21 cellular contexts compared by ENCODE assay signal in genomic region chr10:21498416-21498815, GRCh38. TPM values are rescaled to one million over a fixed set of nuclear protein-coding genes. Genes with fewer than 3 reads are reported as not detected.
DNase-seq lines count a peak whose midpoint lies in the region; ATAC-seq, FAIRE-seq and TF ChIP-seq lines count a peak whose summit lies in the region.
"Had no signal": no experiment of that assay in that cellular context is flagged by ENCODE, and none has a peak within 500 bp of the region (broad histone marks: within the 10 kb centered on the region; RNA-seq: fewer than 3 reads in every experiment).

No MANE protein-coding gene starts in this region.

- H3K4me1 Mint-ChIP-seq in brain (peaks cover 65% of the 10 kb centered on the region), natural killer cell (peaks cover 13 to 19% of the 10 kb centered on the region in 2 donors), type B pancreatic cell (ENCODE audit: unreplicated experiment) (peaks cover 48% of the 10 kb centered on the region)

- POLR2A ChIA-PET in HepG2 (lab: Yijun Ruan, JAX): interaction anchor here (5.1 kb wide), 1 partner anchor 27 kb away, joined by 294 read pairs; the partner anchor contains the start of gene SKIDA1

- peaks cover 63% of the 10 kb centered on the region for H3K4me1 ChIP-seq in HepG2 (ENCODE audit: insufficient read depth, low read length)
- peaks cover 0 to 49% (median 8%) of the 10 kb centered on the region in 4 donors for H3K4me1 ChIP-seq in right lobe of liver

- H4K20me1 ChIP-seq in HepG2 (ENCODE audit: insufficient read depth, low read length): no peaks in the 10 kb centered on the region

- H3K27ac ChIP-seq in HepG2 (ENCODE audit: extremely low read length, insufficient read depth, low read length) (no peak overlapping the region), right lobe of liver (peak overlapping the region in 1 of 3 donors; percentile 86)
- H3K27ac ChIP-seq: esophagus muscularis mucosa, tibial artery, VCaP had no signal

- no peak for TF ChIP-seq POLR2A in HepG2 (IDR thresholded peaks at IDR 0.05; ENCODE audit: insufficient read depth in 1 of 2, low read depth in 2 of 2, low read length in 2 of 2)
- no peak for TF ChIP-seq POLR2A in right lobe of liver (IDR thresholded peaks at IDR 0.05)

- H3K9me3 Mint-ChIP-seq in brain (no peaks in the 10 kb centered on the region), natural killer cell (no peaks in the 10 kb centered on the region), type B pancreatic cell (no peaks in the 10 kb centered on the region)

- no peak overlapping the region for H3K4me2 ChIP-seq in HepG2 (ENCODE audit: low read depth, low read length)

- TF ChIP-seq EP300 in HepG2 (IDR thresholded peaks at IDR 0.05; ENCODE audit: low read depth in 2 of 2, low read length in 2 of 2): no peak
- TF ChIP-seq EP300 in HepG2 (CRISPR knock-in tag; IDR thresholded peaks at IDR 0.05; ENCODE audit: borderline replicate concordance): no peak

- H3K36me3 ChIP-seq in HepG2 (replicated peaks in 1 of 2; ENCODE audit: control insufficient read depth in 1 of 2, insufficient read depth in 2 of 2, low read length in 2 of 2) (no peaks in the 10 kb centered on the region), right lobe of liver (no peaks in the 10 kb centered on the region)
- H3K36me3 ChIP-seq: esophagus muscularis mucosa, tibial artery had no signal

- TF ChIP-seq RAD21 in HepG2 (CRISPR knock-in tag; IDR thresholded peaks at IDR 0.05): no peak

- TF ChIP-seq CTCF in HepG2 (CRISPR knock-in tag; IDR thresholded peaks at IDR 0.05): no peak
- no peak for TF ChIP-seq CTCF in right lobe of liver (IDR thresholded peaks at IDR 0.05)
- no peak for TF ChIP-seq CTCF in brain (conservative IDR thresholded peaks at IDR 0.05)
- no peak for TF ChIP-seq CTCF in natural killer cell (IDR thresholded peaks at IDR 0.05)
- no peak for TF ChIP-seq CTCF in type B pancreatic cell (conservative IDR thresholded peaks at IDR 0.05)

- H2AFZ ChIP-seq in HepG2 (ENCODE audit: low read length): no peak overlapping the region

- WGBS in HepG2 (ENCODE audit: low lambda C conversion rate): 35% methylated on average over 2 of the region's 2 CpGs
- 37% methylated on average over 2 of the region's 2 CpGs for WGBS in right lobe of liver (ENCODE audit: insufficient coverage, low coverage, low lambda C conversion rate, missing lambda C conversion rate)

- no TSS peak for BruUV-seq in HepG2 (replicated peaks; lab: Mats Ljungman, UMichigan)

- CTCF ChIA-PET in HepG2 (lab: Yijun Ruan, JAX; ENCODE audit: low intra/inter-chr PET ratio, low total read pairs): no interaction called here

- H3K4me3 ChIP-seq in HepG2 (replicated peaks in 1 of 3; ENCODE audit: insufficient read depth in 1 of 3, low read depth in 2 of 3, low read length in 3 of 3) (no peak overlapping the region), right lobe of liver (no peak overlapping the region)
- H3K4me3 ChIP-seq: esophagus muscularis mucosa, tibial artery had no signal

- intact Hi-C loops in HepG2 (cut with micrococcal nuclease; ENCODE audit: unreplicated experiment): loop anchor here (5.0 to 10.0 kb wide), 2 partner anchors 424 to 454 kb away; no protein-coding TSS in a partner anchor
- intact Hi-C loops in right lobe of liver (cut with DNase I): loop anchor here in 1 of 2 donors (10.0 kb wide), 1 partner anchor 456 kb away; no protein-coding TSS in a partner anchor
- intact Hi-C loops in natural killer cell (cut with micrococcal nuclease): loop anchor here (5.0 to 10.0 kb wide), 3 partner anchors 34 to 506 kb away; partner anchors contain the start of genes DNAJC1 and MLLT10

- H3K9me3 ChIP-seq in HepG2 (ENCODE audit: low read length) (no peaks in the 10 kb centered on the region), right lobe of liver (no peaks in the 10 kb centered on the region)
- H3K9me3 ChIP-seq: esophagus muscularis mucosa, tibial artery had no signal

- DNase-seq in HepG2 (ENCODE audit: low spot score) (no peak), right lobe of liver (no peak), natural killer cell (no peak), type B pancreatic cell (ENCODE audit: extremely low spot score, unreplicated experiment) (no peak), NCI-H524 (lab: John Stamatoyannopoulos, UW) (no peak), NCI-H526 (lab: John Stamatoyannopoulos, UW) (no peak), SKM-1 treated with dmso at 0.1 percent for 144 hours (lab: John Stamatoyannopoulos, UW; ENCODE audit: unreplicated experiment) (no peak)
- DNase-seq: activated effector memory CD4-positive, alpha-beta T cell treated with Interleukin-2 at 50 U/mL for 16 hours; Karpas-422; left colon; NCI-H1092 treated with DMSO at 0.1 percent for 48 hours; NCI-H2081 treated with DMSO at 0.1 percent for 48 hours; NCI-H510A treated with DMSO at 0.1 percent for 48 hours; nucleus accumbens; stimulated activated naive CD4-positive, alpha-beta T cell; tibial artery had no signal

- H3K27ac Mint-ChIP-seq in brain (peak overlapping the region in 3 of 5 experiments; percentile 45 to 85 (median 80)), natural killer cell (no peak overlapping the region), type B pancreatic cell (peak overlapping the region; percentile 57)

- in situ Hi-C loops in HepG2 (cut with HindIII; ENCODE audit: extremely low pct_ligation_motif_present, low pct_unique_long_range_greater_than_20kb): loop anchor here (10.0 to 25.0 kb wide), 2 partner anchors 211 to 456 kb away; no protein-coding TSS in a partner anchor

- peaks cover 5% of the 10 kb centered on the region for H3K79me2 ChIP-seq in HepG2 (ENCODE audit: insufficient read depth, low read length)

- no peaks in the 10 kb centered on the region; a peak in 1 of 5 replicates for H3K27me3 ChIP-seq in HepG2 (ENCODE audit: control insufficient read depth in 1 of 2, insufficient read depth in 2 of 2, low read length in 2 of 2)
- H3K27me3 ChIP-seq in right lobe of liver: no peaks in the 10 kb centered on the region
- H3K27me3 ChIP-seq: esophagus muscularis mucosa had no signal

- H3K36me3 Mint-ChIP-seq in brain: no peaks in the 10 kb centered on the region
- H3K36me3 Mint-ChIP-seq in natural killer cell: no peaks in the 10 kb centered on the region
- no peaks in the 10 kb centered on the region for H3K36me3 Mint-ChIP-seq in type B pancreatic cell

- FAIRE-seq in HepG2 (lab: Jason Lieb, UNC): peak; percentile 60
- FAIRE-seq: HTR-8/SVneo had no signal

- peaks cover 32% of the 10 kb centered on the region for H3K27me3 Mint-ChIP-seq in brain
- H3K27me3 Mint-ChIP-seq in natural killer cell (ENCODE audit: low read depth in 2 of 2): peaks cover 58 to 71% of the 10 kb centered on the region in 2 donors
- peaks cover 7% of the 10 kb centered on the region for H3K27me3 Mint-ChIP-seq in type B pancreatic cell

- ATAC-seq in HepG2: no peak
- no peak for ATAC-seq in right lobe of liver
- ATAC-seq in natural killer cell: no peak
- ATAC-seq: left colon, sciatic nerve had no signal

- no peak overlapping the region for H3K9ac ChIP-seq in HepG2 (ENCODE audit: insufficient read depth, low read depth, low read length)

- H3K4me3 Mint-ChIP-seq in brain: peak overlapping the region; percentile 77 to 96 (median 91)
- H3K4me3 Mint-ChIP-seq in natural killer cell: peak overlapping the region; percentile 61
- peak overlapping the region; percentile 92 for H3K4me3 Mint-ChIP-seq in type B pancreatic cell

RNA-seq across cellular contexts. Expression of gene SKIDA1, which starts 27.1 kb away (rescaled TPM):
- total RNA-seq in HepG2 (2016; rRNA removed; fragmentation: Illumina TruSeq; extraction: Trizol): 1.4 and 1.5 TPM in 2 replicates
- 0.35 and 0.40 TPM in 2 replicates for total RNA-seq in HepG2 (2016; cell fraction: cytosol; rRNA removed; fragmentation: Illumina TruSeq; extraction: Trizol; ENCODE audit: low read depth)
- 1.1 and 1.2 TPM in 2 replicates for total RNA-seq in HepG2 (2016; cell fraction: insoluble cytoplasmic fraction; rRNA removed; fragmentation: Illumina TruSeq; extraction: Trizol)
- 1.1 TPM in 2 replicates for total RNA-seq in HepG2 (2016; cell fraction: membrane; rRNA removed; fragmentation: Illumina TruSeq; extraction: Trizol)
- total RNA-seq in HepG2 (2016; cell fraction: nucleus; rRNA removed; fragmentation: Illumina TruSeq; extraction: Trizol): 1.4 TPM in 2 replicates
- polyA plus RNA-seq in HepG2 (2011; rRNA removed): 0.29 and 0.73 TPM in 2 replicates
- polyA plus RNA-seq in HepG2 (2011; cell fraction: cytosol; rRNA removed): 0.17 and 0.19 TPM in 2 replicates
- 0.45 and 0.59 TPM in 2 replicates for polyA plus RNA-seq in HepG2 (2011; cell fraction: nucleus; rRNA removed)
- 0.24 and 0.85 TPM in 2 replicates for polyA plus RNA-seq in HepG2 (2012)
- polyA plus RNA-seq in HepG2 (2016; cell fraction: cytosol; fragmentation: Illumina TruSeq; extraction: Trizol; ENCODE audit: low read depth): 0.11 and 0.58 TPM in 2 replicates
- polyA plus RNA-seq in HepG2 (2016; cell fraction: insoluble cytoplasmic fraction; fragmentation: Illumina TruSeq; extraction: Trizol; ENCODE audit: low read depth): 0.67 and 0.78 TPM in 2 replicates
- 0.33 and 0.58 TPM in 2 replicates for polyA plus RNA-seq in HepG2 (2016; cell fraction: membrane; fragmentation: Illumina TruSeq; extraction: Trizol; ENCODE audit: low read depth)
- 2.7 and 2.8 TPM in 2 replicates for polyA plus RNA-seq in HepG2 (2016; cell fraction: nucleus; fragmentation: Illumina TruSeq; extraction: Trizol; ENCODE audit: insufficient read depth, low read depth)
- 0.12 and 0.28 TPM in 2 replicates for polyA minus RNA-seq in HepG2 (2011; rRNA and poly(A)+ RNA removed; ENCODE audit: low replicate concordance)
- 0.49 and 0.88 TPM in 2 replicates for polyA minus RNA-seq in HepG2 (2011; cell fraction: cytosol; rRNA and poly(A)+ RNA removed)
- polyA minus RNA-seq in HepG2 (2011; cell fraction: nucleus; rRNA and poly(A)+ RNA removed): 0.50 and 0.52 TPM in 2 replicates
- total RNA-seq in right lobe of liver: 1 to 10 TPM in 5 of 6 experiments, under 1 TPM in 1; 0.31 to 3.9 (median 2.1) TPM
- polyA plus RNA-seq in brain (ENCODE audit: insufficient read depth, low read depth, low replicate concordance): 0.46 TPM
- not detected for total RNA-seq in natural killer cell
- total RNA-seq in type B pancreatic cell (ENCODE audit: low replicate concordance): 9.6 and 24.3 TPM in 2 replicates

RNA-seq across cellular contexts. Expression of gene MLLT10, which starts 35.6 kb away (rescaled TPM):
- total RNA-seq in HepG2 (2016; rRNA removed; fragmentation: Illumina TruSeq; extraction: Trizol) (39.3 and 51.3 TPM in 2 replicates), right lobe of liver (10 to 100 TPM; 15.8 to 49.4 (median 20.1) TPM), natural killer cell (10 to 100 TPM; 40.4 to 65.2 (median 60.0) TPM), type B pancreatic cell (ENCODE audit: low replicate concordance) (45.8 and 46.8 TPM in 2 replicates)
- total RNA-seq in HepG2 (2016; cell fraction: cytosol; rRNA removed; fragmentation: Illumina TruSeq; extraction: Trizol; ENCODE audit: low read depth): 32.5 and 35.1 TPM in 2 replicates
- 40.6 and 48.2 TPM in 2 replicates for total RNA-seq in HepG2 (2016; cell fraction: insoluble cytoplasmic fraction; rRNA removed; fragmentation: Illumina TruSeq; extraction: Trizol)
- total RNA-seq in HepG2 (2016; cell fraction: membrane; rRNA removed; fragmentation: Illumina TruSeq; extraction: Trizol): 43.6 and 51.5 TPM in 2 replicates
- 132 and 141 TPM in 2 replicates for total RNA-seq in HepG2 (2016; cell fraction: nucleus; rRNA removed; fragmentation: Illumina TruSeq; extraction: Trizol)
- polyA plus RNA-seq in HepG2 (2011; rRNA removed) (72.1 and 84.1 TPM in 2 replicates), brain (ENCODE audit: insufficient read depth, low read depth, low replicate concordance) (17.4 TPM)
- polyA plus RNA-seq in HepG2 (2011; cell fraction: cytosol; rRNA removed): 52.6 and 55.4 TPM in 2 replicates
- polyA plus RNA-seq in HepG2 (2011; cell fraction: nucleus; rRNA removed): 70.8 and 78.9 TPM in 2 replicates
- polyA plus RNA-seq in HepG2 (2012): 36.4 and 36.6 TPM in 2 replicates
- polyA plus RNA-seq in HepG2 (2016; cell fraction: cytosol; fragmentation: Illumina TruSeq; extraction: Trizol; ENCODE audit: low read depth): 39.6 and 43.2 TPM in 2 replicates
- 41.2 and 47.5 TPM in 2 replicates for polyA plus RNA-seq in HepG2 (2016; cell fraction: insoluble cytoplasmic fraction; fragmentation: Illumina TruSeq; extraction: Trizol; ENCODE audit: low read depth)
- 46.0 and 49.8 TPM in 2 replicates for polyA plus RNA-seq in HepG2 (2016; cell fraction: membrane; fragmentation: Illumina TruSeq; extraction: Trizol; ENCODE audit: low read depth)
- polyA plus RNA-seq in HepG2 (2016; cell fraction: nucleus; fragmentation: Illumina TruSeq; extraction: Trizol; ENCODE audit: insufficient read depth, low read depth): 59.3 and 60.4 TPM in 2 replicates
- polyA minus RNA-seq in HepG2 (2011; rRNA and poly(A)+ RNA removed; ENCODE audit: low replicate concordance): 65.5 and 210 TPM in 2 replicates
- polyA minus RNA-seq in HepG2 (2011; cell fraction: cytosol; rRNA and poly(A)+ RNA removed): 28.0 and 33.0 TPM in 2 replicates
- polyA minus RNA-seq in HepG2 (2011; cell fraction: nucleus; rRNA and poly(A)+ RNA removed): 342 and 460 TPM in 2 replicates

Comparison
In these comparisons a context has a peak if more than half of its experiments do, and no peak if none do; other contexts are left out.
1. H3K27ac Mint-ChIP-seq: peak in brain (3 of 5) and type B pancreatic cell (single experiment); none in natural killer cell (0 of 2).
2. Peak in every context shown above with its lines, with median percentiles within 50 percentile points of each other: H3K4me3 Mint-ChIP-seq.